ENCODE assay signal across 9 cellular contexts in the genomic region with DNA sequence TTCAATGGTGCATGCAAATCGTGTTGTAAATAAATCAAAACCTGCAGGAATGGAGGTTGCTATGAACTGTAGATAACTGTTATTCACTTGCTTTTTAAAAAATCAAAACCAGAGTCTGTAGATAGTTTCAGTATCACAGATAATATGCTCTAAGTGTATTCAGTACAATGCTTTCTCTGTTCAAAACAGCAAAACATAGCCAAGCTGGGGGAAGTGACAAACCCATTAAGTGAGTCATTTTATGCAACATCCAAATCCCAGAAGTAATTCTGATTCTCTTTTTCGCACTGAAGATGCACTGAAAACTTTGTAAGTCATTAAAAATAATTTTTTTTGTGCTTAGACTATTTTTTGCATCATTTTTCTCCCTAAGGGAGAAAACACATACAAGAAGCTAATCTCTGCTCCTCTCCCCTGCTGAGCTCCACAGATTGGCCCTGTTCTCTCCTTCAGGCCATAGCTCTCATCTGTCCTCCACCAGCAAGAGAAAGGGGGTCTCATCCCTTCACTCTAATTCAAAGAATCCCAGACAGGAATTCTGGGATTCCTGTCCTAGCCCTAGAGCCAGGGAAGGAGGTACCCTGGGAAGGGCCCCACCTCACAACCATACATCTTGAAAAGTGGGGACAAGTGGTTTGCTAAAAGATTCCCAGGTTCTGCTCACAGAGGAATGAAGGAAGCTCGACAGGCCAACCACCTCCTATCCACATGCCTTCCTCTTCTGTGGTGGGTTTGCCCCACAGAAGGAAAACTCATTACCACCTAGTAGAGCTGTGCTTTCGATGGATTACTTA. TPM values are rescaled to one million over a fixed set of nuclear protein-coding genes. Genes with fewer than 3 reads are reported as not detected.
A peak's percentile ranks its signal among the peaks of the same experiment; 100 is the strongest.
DNase-seq lines count a peak whose midpoint lies in the region; ATAC-seq, FAIRE-seq and TF ChIP-seq lines count a peak whose summit lies in the region.
"Had no signal": no experiment of that assay in that cellular context is flagged by ENCODE, and none has a peak within 500 bp of the region (broad histone marks: within the 10 kb centered on the region; RNA-seq: fewer than 3 reads in every experiment).

No MANE protein-coding gene starts in this region.

- H2BK12ac ChIP-seq in trophoblast cell (ENCODE audit: low read length): no peak overlapping the region

- H3K4ac ChIP-seq in trophoblast cell (ENCODE audit: low read depth, low read length): no peak overlapping the region

- DNase-seq in chondrocyte (ENCODE audit: low spot score) (no peak), GM12892 (ENCODE audit: insufficient read length) (no peak), trophoblast cell (no peak), HPDE6-E6E7 (ENCODE audit: extremely low spot score) (no peak)
- no peak for DNase-seq in stimulated activated effector memory CD8-positive, alpha-beta T cell treated with anti-CD3 and anti-CD28 coated beads, Interleukin-12 subunit alpha, Interleukin-12 subunit beta, amount 100 ng/mL, for 72 hours (ENCODE audit: low spot score in 2 of 2)

- no peaks in the 10 kb centered on the region for H3K27me3 ChIP-seq in trophoblast cell (ENCODE audit: insufficient read depth, low read length)

- no peak for TF ChIP-seq POLR2A in GM12892 (IDR thresholded peaks at IDR 0.05; ENCODE audit: low read depth, low read length)

- ATAC-seq in GM18909 (IDR thresholded peaks at IDR 0.05; ENCODE audit: poor library complexity, unreplicated experiment) (peak; percentile 68), HG03108 (IDR thresholded peaks at IDR 0.05; ENCODE audit: unreplicated experiment) (peak; percentile 69), esophagus mucosa (no peak)
- peak; percentile 87 for ATAC-seq in stimulated activated effector memory CD8-positive, alpha-beta T cell treated with anti-CD3 and anti-CD28 coated beads, Interleukin-12 subunit alpha, Interleukin-12 subunit beta, amount 100 ng/mL, for 72 hours

- H2BK120ac ChIP-seq in trophoblast cell (ENCODE audit: insufficient read depth, low read length, poor library complexity): no peak overlapping the region

- H3K4me1 Mint-ChIP-seq in chondrocyte (ENCODE audit: low read depth): peaks cover 24% of the 10 kb centered on the region
- peaks cover 38% of the 10 kb centered on the region for H3K4me1 Mint-ChIP-seq in stimulated activated effector memory CD8-positive, alpha-beta T cell treated with anti-CD3 and anti-CD28 coated beads, Interleukin-12 subunit alpha, Interleukin-12 subunit beta, amount 100 ng/mL, for 72 hours

- FAIRE-seq in GM12892 (lab: Jason Lieb, UNC): no peak

- H3K4me1 ChIP-seq in trophoblast cell (ENCODE audit: control insufficient read depth in 1 of 2, insufficient read depth in 2 of 2, low read length in 2 of 2): peaks cover 0 to 9% of the 10 kb centered on the region in 2 experiments

- no peak overlapping the region for H2AFZ ChIP-seq in trophoblast cell (ENCODE audit: insufficient read depth, low read length, poor library complexity)

- no peak overlapping the region for H3K23ac ChIP-seq in trophoblast cell (ENCODE audit: low read length)

- peak overlapping the region; percentile 58 for H3K27ac Mint-ChIP-seq in chondrocyte (ENCODE audit: unreplicated experiment)
- no peak overlapping the region for H3K27ac Mint-ChIP-seq in stimulated activated effector memory CD8-positive, alpha-beta T cell treated with anti-CD3 and anti-CD28 coated beads, Interleukin-12 subunit alpha, Interleukin-12 subunit beta, amount 100 ng/mL, for 72 hours

- H3K27me3 Mint-ChIP-seq in chondrocyte (ENCODE audit: low read depth): no peaks in the 10 kb centered on the region

- no peaks in the 10 kb centered on the region for H3K9me3 ChIP-seq in trophoblast cell (ENCODE audit: insufficient read depth, low read depth, low read length)

- H3K9ac ChIP-seq in trophoblast cell (ENCODE audit: low read length): no peak overlapping the region

- peaks cover 5% of the 10 kb centered on the region for H3K79me2 ChIP-seq in trophoblast cell (ENCODE audit: control insufficient read depth, insufficient read depth, low read length, poor library complexity)

- no peak overlapping the region for H2AK5ac ChIP-seq in trophoblast cell (ENCODE audit: low read length)

- TF ChIP-seq CTCF in chondrocyte (IDR thresholded peaks at IDR 0.05): no peak

- no peak overlapping the region for H4K91ac ChIP-seq in trophoblast cell (ENCODE audit: low read depth, low read length)

- no peak overlapping the region for H2BK5ac ChIP-seq in trophoblast cell (ENCODE audit: low read depth, low read length, poor library complexity)

- H3K36me3 Mint-ChIP-seq in chondrocyte (ENCODE audit: low read depth): no peaks in the 10 kb centered on the region
- H3K36me3 Mint-ChIP-seq in stimulated activated effector memory CD8-positive, alpha-beta T cell treated with anti-CD3 and anti-CD28 coated beads, Interleukin-12 subunit alpha, Interleukin-12 subunit beta, amount 100 ng/mL, for 72 hours: no peaks in the 10 kb centered on the region

- no peak overlapping the region for H3K4me2 ChIP-seq in trophoblast cell (ENCODE audit: low read length)

- no peak overlapping the region for H3K27ac ChIP-seq in trophoblast cell (ENCODE audit: low read depth, low read length)

- H3K36me3 ChIP-seq in trophoblast cell (ENCODE audit: control insufficient read depth in 1 of 2, insufficient read depth in 2 of 2, low read length in 2 of 2): no peaks in the 10 kb centered on the region

- H3K9me3 Mint-ChIP-seq in chondrocyte (ENCODE audit: low read depth): no peaks in the 10 kb centered on the region
- no peaks in the 10 kb centered on the region for H3K9me3 Mint-ChIP-seq in stimulated activated effector memory CD8-positive, alpha-beta T cell treated with anti-CD3 and anti-CD28 coated beads, Interleukin-12 subunit alpha, Interleukin-12 subunit beta, amount 100 ng/mL, for 72 hours

- H3K14ac ChIP-seq in trophoblast cell (ENCODE audit: low read length): no peak overlapping the region

- H3K18ac ChIP-seq in trophoblast cell (ENCODE audit: low read length): no peak overlapping the region

- no peak overlapping the region for H3K4me3 ChIP-seq in trophoblast cell (ENCODE audit: low read depth, low read length)
- H3K4me3 ChIP-seq: lung had no signal

- H3K4me3 Mint-ChIP-seq in chondrocyte (ENCODE audit: unreplicated experiment): no peak overlapping the region
- no peak overlapping the region for H3K4me3 Mint-ChIP-seq in stimulated activated effector memory CD8-positive, alpha-beta T cell treated with anti-CD3 and anti-CD28 coated beads, Interleukin-12 subunit alpha, Interleukin-12 subunit beta, amount 100 ng/mL, for 72 hours

- H4K12ac ChIP-seq in trophoblast cell (ENCODE audit: low read depth, low read length): no peak overlapping the region

- WGBS in trophoblast cell (ENCODE audit: extremely low coverage, insufficient coverage, insufficient read length): no CpG with 5 or more reads among the region's 4 CpGs

- H4K8ac ChIP-seq in trophoblast cell (ENCODE audit: low read depth, low read length): no peak overlapping the region

- H3K79me1 ChIP-seq in trophoblast cell (ENCODE audit: low read length): peaks cover 5% of the 10 kb centered on the region

RNA-seq across cellular contexts. Expression of a gene that starts 4.9 kb away (rescaled TPM):
- 5.9 to 13.1 TPM (median 10.1 TPM) in 3 replicates for total RNA-seq in chondrocyte
- polyA plus RNA-seq in GM12892 (2012; ENCODE audit: missing spikeins): 0.68 TPM
- polyA plus RNA-seq in trophoblast cell (2013): 3.8 and 3.9 TPM in 2 replicates
- 2.1 TPM for total RNA-seq in esophagus mucosa
